ENCODE assay signal across 1 cellular context in genomic region chr1:114033219-114033706, GRCh38.
TF ChIP-seq lines count a peak whose summit lies in the region.

No MANE protein-coding gene starts in this region.

TF ChIP-seq in HEK293T, 16 proteins besides CTCF, POLR2A, EP300 and RAD21 (continued from another document):
- TF ChIP-seq ELF4 (IDR thresholded peaks at IDR 0.05) (no peak), ARNT (IDR thresholded peaks at IDR 0.05) (no peak), ZNF384 (IDR thresholded peaks at IDR 0.05) (no peak), L3MBTL2 (conservative IDR thresholded peaks at IDR 0.05) (no peak), FOXM1 (IDR thresholded peaks at IDR 0.05; ENCODE audit: borderline replicate concordance) (no peak)
